Comparison of ENCODE assay signal across 1 cellular context in genomic region chr3:114152519-114153151, GRCh38.
TF ChIP-seq lines count a peak whose summit lies in the region.

No MANE protein-coding gene starts in this region.

TF ChIP-seq in HepG2, 621 proteins besides CTCF, POLR2A, EP300 and RAD21 (continued from another document and continues in another):
- TF ChIP-seq ZNF513 (CRISPR knock-in tag; conservative IDR thresholded peaks at IDR 0.05), result no peak
- TF ChIP-seq ZNF136 (CRISPR knock-in tag; IDR thresholded peaks at IDR 0.05; ENCODE audit: low read depth), result 0 out of 2 replicates have a peak, but pooled peaks have one; percentile 33
- TF ChIP-seq ZNF451 (CRISPR knock-in tag; IDR thresholded peaks at IDR 0.05), result no peak
- peak; percentile 56; the same call in 1 of the 2 replicates for TF ChIP-seq ZNF784 (CRISPR knock-in tag; IDR thresholded peaks at IDR 0.05; ENCODE audit: borderline replicate concordance)
- no peak for TF ChIP-seq ZNF841 (CRISPR knock-in tag; IDR thresholded peaks at IDR 0.05; ENCODE audit: borderline replicate concordance)
- no peak for TF ChIP-seq ZNF710 (CRISPR knock-in tag; IDR thresholded peaks at IDR 0.05; ENCODE audit: borderline replicate concordance)
- TF ChIP-seq CAMTA2 (CRISPR knock-in tag; IDR thresholded peaks at IDR 0.05; ENCODE audit: borderline replicate concordance), result no peak
- no peak for TF ChIP-seq ZNF713 (CRISPR knock-in tag; IDR thresholded peaks at IDR 0.05)
- no peak; the same call in 1 of the 2 replicates for TF ChIP-seq STAT6 (CRISPR knock-in tag; IDR thresholded peaks at IDR 0.05; ENCODE audit: borderline replicate concordance)
- TF ChIP-seq ZEB1 (IDR thresholded peaks at IDR 0.05; ENCODE audit: insufficient replicate concordance, low read depth), result no peak
- no peak for TF ChIP-seq NFE2 (CRISPR knock-in tag; IDR thresholded peaks at IDR 0.05)
- no peak for TF ChIP-seq PREB (CRISPR knock-in tag; IDR thresholded peaks at IDR 0.05)
- no peak for TF ChIP-seq ZNF253 (CRISPR knock-in tag; IDR thresholded peaks at IDR 0.05; ENCODE audit: borderline replicate concordance)
- TF ChIP-seq MTA3 (CRISPR knock-in tag; IDR thresholded peaks at IDR 0.05), result no peak
- no peak for TF ChIP-seq ZNF720 (CRISPR knock-in tag; IDR thresholded peaks at IDR 0.05)
- no peak for TF ChIP-seq STAT5B (CRISPR knock-in tag; IDR thresholded peaks at IDR 0.05)
- TF ChIP-seq ZNF430 (CRISPR knock-in tag; IDR thresholded peaks at IDR 0.05), result no peak
- TF ChIP-seq ZNF674 (CRISPR knock-in tag; IDR thresholded peaks at IDR 0.05; ENCODE audit: low read depth), result no peak
- no peak for TF ChIP-seq ZUFSP (CRISPR knock-in tag; IDR thresholded peaks at IDR 0.05; ENCODE audit: borderline replicate concordance)
- TF ChIP-seq CHD2 (IDR thresholded peaks at IDR 0.05; ENCODE audit: low read depth, low read length), result no peak
- TF ChIP-seq ZXDC (CRISPR knock-in tag; IDR thresholded peaks at IDR 0.05), result no peak
- TF ChIP-seq CERS6 (CRISPR knock-in tag; IDR thresholded peaks at IDR 0.05), result no peak
- no peak for TF ChIP-seq ZNF660 (CRISPR knock-in tag; IDR thresholded peaks at IDR 0.05; ENCODE audit: borderline replicate concordance, low read depth)
- no peak for TF ChIP-seq ZNF512B (CRISPR knock-in tag; IDR thresholded peaks at IDR 0.05; ENCODE audit: borderline replicate concordance)
- TF ChIP-seq TBL1XR1 (IDR thresholded peaks at IDR 0.05; ENCODE audit: borderline replicate concordance, low read length, partially characterized antibody), result no peak
- peak; percentile 37 for TF ChIP-seq ZNF407 (CRISPR knock-in tag; IDR thresholded peaks at IDR 0.05; ENCODE audit: not compliant biosample characterization)
- no peak for TF ChIP-seq HMG20A (CRISPR knock-in tag; IDR thresholded peaks at IDR 0.05; ENCODE audit: borderline replicate concordance)
- no peak for TF ChIP-seq RELA (CRISPR knock-in tag; IDR thresholded peaks at IDR 0.05)
